9 cellular contexts compared by ENCODE assay signal in the genomic region with DNA sequence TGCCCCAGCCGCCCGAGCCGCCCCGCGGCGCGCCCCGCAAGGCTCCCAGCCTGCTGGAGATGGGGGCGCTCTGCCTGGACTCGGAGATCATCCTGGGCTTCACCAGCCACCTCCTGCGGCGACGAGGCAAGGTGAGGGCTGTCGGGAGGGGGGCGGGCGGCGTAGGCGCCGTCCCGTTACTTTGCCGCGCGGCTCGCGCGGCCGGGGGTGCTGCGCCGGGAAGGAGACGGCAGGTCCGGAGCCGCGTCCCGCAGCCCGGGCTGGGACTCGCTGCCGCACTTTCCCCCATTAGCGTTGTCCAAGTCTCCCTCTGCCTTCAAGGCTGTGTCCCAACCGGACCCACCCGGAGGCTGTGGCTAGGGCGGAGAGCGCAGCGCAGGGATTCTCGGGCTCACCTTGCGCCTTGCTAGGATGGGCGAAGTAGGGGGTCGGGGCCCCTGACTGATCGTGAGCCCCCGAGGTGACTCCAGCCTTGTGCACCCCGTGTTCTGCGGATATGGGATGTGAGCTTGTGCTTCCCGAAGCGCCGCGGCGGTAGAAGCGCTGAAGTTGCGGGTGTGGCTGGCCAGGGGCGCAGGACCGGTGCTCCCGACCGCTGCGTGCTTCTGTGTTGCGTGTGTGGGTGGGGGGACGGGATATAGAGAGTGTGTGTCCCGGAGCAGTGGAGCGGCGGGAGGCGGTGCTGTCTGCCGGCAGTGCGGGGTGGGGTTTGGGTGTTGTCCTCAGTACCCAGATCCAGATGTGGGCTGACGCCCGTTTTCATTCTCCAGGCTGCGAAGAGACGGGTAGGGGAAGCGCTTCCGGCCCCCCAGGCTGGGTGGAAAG. TPM values are rescaled to one million over a fixed set of nuclear protein-coding genes. Genes with fewer than 3 reads are reported as not detected.
DNase-seq lines count a peak whose midpoint lies in the region; ATAC-seq, FAIRE-seq and TF ChIP-seq lines count a peak whose summit lies in the region.
"Had no signal": no experiment of that assay in that cellular context is flagged by ENCODE, and none has a peak within 500 bp of the region (broad histone marks: within the 10 kb centered on the region; RNA-seq: fewer than 3 reads in every experiment).

No MANE protein-coding gene starts in this region.

- in situ Hi-C loops in mammary epithelial cell (cut with MboI; ENCODE audit: low sequenced_read_pairs in 2 of 2), result loop anchor here (5.0 to 25.0 kb wide), 4 partner anchors 426 to 508 kb away; no protein-coding TSS in a partner anchor

- H3K9me3 Mint-ChIP-seq in MCF 10A (ENCODE audit: unreplicated experiment), result no peaks in the 10 kb centered on the region
- peaks cover 0 to 15% (median under 1%) of the 10 kb centered on the region in 5 experiments for H3K9me3 Mint-ChIP-seq in brain

- H3K4me2 ChIP-seq in mammary epithelial cell (ENCODE audit: insufficient read depth, low read depth, low read length), result no peak overlapping the region

- BruUV-seq in MCF 10A (replicated peaks; lab: Mats Ljungman, UMichigan), result no TSS peak
- no TSS peak for BruUV-seq in mammary epithelial cell (replicated peaks; lab: Mats Ljungman, UMichigan)

- no peak overlapping the region for H2AFZ ChIP-seq in mammary epithelial cell (ENCODE audit: low read depth, low read length)

- FAIRE-seq in urothelium cell line (lab: Jason Lieb, UNC), result no peak

- H3K79me2 ChIP-seq in mammary epithelial cell (ENCODE audit: insufficient read depth, low read length), result no peaks in the 10 kb centered on the region

- H3K36me3 ChIP-seq in mammary epithelial cell (ENCODE audit: insufficient read depth, low read length) (no peaks in the 10 kb centered on the region), mesodermal cell (ENCODE audit: control insufficient read depth, insufficient read depth, low read length) (no peaks in the 10 kb centered on the region), urinary bladder (ENCODE audit: insufficient read depth) (no peaks in the 10 kb centered on the region)

- no peak overlapping the region for H3K4me3 ChIP-seq in mammary epithelial cell (replicated peaks in 1 of 3; ENCODE audit: insufficient read depth in 1 of 3, low read depth in 2 of 3, low read length in 3 of 3)
- peak overlapping the region; percentile 32 for H3K4me3 ChIP-seq in mesodermal cell (ENCODE audit: extremely low read depth, insufficient read depth, low read length, poor library complexity, severe bottlenecking)
- peak overlapping the region; percentile 3 for H3K4me3 ChIP-seq in urinary bladder (ENCODE audit: low read depth, low read length)

- dilution Hi-C loops in mammary epithelial cell (cut with HindIII; ENCODE audit: low sequenced_read_pairs), result no loop called here

- no peak overlapping the region for H3K9ac ChIP-seq in mammary epithelial cell (ENCODE audit: insufficient read depth, low read length)

- no peak for ATAC-seq in GM21526 (IDR thresholded peaks at IDR 0.05; ENCODE audit: low FRiP score, unreplicated experiment)

- H3K27me3 ChIP-seq in mammary epithelial cell (ENCODE audit: insufficient read depth, low read length), result peaks cover 37% of the 10 kb centered on the region

- TF ChIP-seq CTCF in MCF 10A (IDR thresholded peaks at IDR 0.05; ENCODE audit: unreplicated experiment) (no peak), mammary epithelial cell (conservative IDR thresholded peaks at IDR 0.05 in 1 of 2, IDR thresholded peaks at IDR 0.05 in 1 of 2; ENCODE audit: extremely low read depth in 1 of 2, insufficient read depth in 1 of 2, low read depth in 1 of 2, low read length in 2 of 2) (no peak), brain (conservative IDR thresholded peaks at IDR 0.05) (no peak)

- CTCF ChIA-PET in MCF 10A (lab: Yijun Ruan, JAX), result interaction anchor here (0.7 to 1.9 kb wide), 3 partner anchors 424 to 431 kb away, joined by 4 to 39 read pairs (median 4); no protein-coding TSS in a partner anchor
- CTCF ChIA-PET in mammary epithelial cell (lab: Charles Lee; ENCODE audit: low non-redundant PET), result no interaction called here

- no peaks in the 10 kb centered on the region for H3K9me3 ChIP-seq in mammary epithelial cell (replicated peaks; ENCODE audit: insufficient read depth, low read length)
- H3K9me3 ChIP-seq in mesodermal cell (ENCODE audit: control insufficient read depth, low read length), result no peaks in the 10 kb centered on the region

- POLR2A ChIA-PET in MCF 10A (lab: Yijun Ruan, JAX), result no interaction called here

- WGBS in mammary epithelial cell (ENCODE audit: low coverage, missing lambda C conversion rate), result 7% methylated on average over 17 of the region's 77 CpGs
- 2 to 4% methylated on average over 65 to 71 of the region's 77 CpGs for WGBS in mesodermal cell (ENCODE audit: insufficient coverage in 2 of 2), 2 experiments
- 2% methylated on average over 76 of the region's 77 CpGs for WGBS in urinary bladder

- peaks cover 12% of the 10 kb centered on the region for H3K4me1 ChIP-seq in mammary epithelial cell (ENCODE audit: insufficient read depth, low read length)
- peaks cover 14% of the 10 kb centered on the region for H3K4me1 ChIP-seq in mesodermal cell (ENCODE audit: control insufficient read depth, insufficient read depth, low read length, poor library complexity, severe bottlenecking)
- peaks cover 1% of the 10 kb centered on the region for H3K4me1 ChIP-seq in urinary bladder (ENCODE audit: insufficient read depth)

- peaks cover 4% of the 10 kb centered on the region for H4K20me1 ChIP-seq in mammary epithelial cell (ENCODE audit: insufficient read depth, low read length)

- H3K27ac ChIP-seq in mammary epithelial cell (ENCODE audit: insufficient read depth, low read depth, low read length), result no peak overlapping the region
- no peak overlapping the region for H3K27ac ChIP-seq in mesodermal cell (ENCODE audit: low read depth, low read length, severe bottlenecking)
- no peak overlapping the region for H3K27ac ChIP-seq in urinary bladder (ENCODE audit: low read depth)

- H3K27me3 Mint-ChIP-seq in MCF 10A (ENCODE audit: insufficient read depth, unreplicated experiment) (peaks cover 54% of the 10 kb centered on the region), brain (peaks cover 58% of the 10 kb centered on the region)

- H3K4me1 Mint-ChIP-seq in MCF 10A (ENCODE audit: insufficient read depth, unreplicated experiment) (no peaks in the 10 kb centered on the region), brain (peaks cover 33% of the 10 kb centered on the region)

- intact Hi-C loops in MCF 10A (cut with micrococcal nuclease) (loop anchor here (1.0 kb wide), 2 partner anchors 428 to 504 kb away; no protein-coding TSS in a partner anchor), mammary epithelial cell (cut with micrococcal nuclease) (loop anchor here (1.0 kb wide), 2 partner anchors 428 to 504 kb away; no protein-coding TSS in a partner anchor)

- DNase-seq in MCF 10A (ENCODE audit: unreplicated experiment) (no peak), mammary epithelial cell (no peak), NCI-H146 (lab: John Stamatoyannopoulos, UW) (no peak), urothelium cell line (ENCODE audit: low spot score) (no peak)
- DNase-seq: amniotic stem cell had no signal

- H3K36me3 Mint-ChIP-seq in MCF 10A (ENCODE audit: insufficient read depth, unreplicated experiment), result no peaks in the 10 kb centered on the region
- no peaks in the 10 kb centered on the region for H3K36me3 Mint-ChIP-seq in brain

- H3K4me3 Mint-ChIP-seq in MCF 10A (ENCODE audit: unreplicated experiment), result peak overlapping the region; percentile 43
- peak overlapping the region; percentile 86 to 92 (median 89) for H3K4me3 Mint-ChIP-seq in brain

- H3K27ac Mint-ChIP-seq in MCF 10A (ENCODE audit: low read depth, unreplicated experiment) (no peak overlapping the region), brain (peak overlapping the region in 4 of 5 experiments; percentile 68 to 95 (median 82))

RNA-seq across cellular contexts. Expression of gene KIF26A, which starts 1.7 kb away (rescaled TPM):
- total RNA-seq in MCF 10A (2022) (0.26 and 0.39 TPM in 2 replicates), mammary epithelial cell (under 1 TPM; 0.19 to 0.67 TPM), urinary bladder (8.5 TPM)
- polyA plus RNA-seq in mammary epithelial cell (0.02 TPM), brain (ENCODE audit: insufficient read depth, low read depth, low replicate concordance) (15.3 TPM), urinary bladder (5.7 TPM)
- polyA minus RNA-seq in mammary epithelial cell, result not detected
- 24.4 TPM for polyA plus RNA-seq in mesodermal cell (2013, experiment 1 of 2)
- 20.3 TPM for polyA plus RNA-seq in mesodermal cell (2013, experiment 2 of 2)

RNA-seq across cellular contexts. Expression of gene ASPG, which starts 51.2 kb away (rescaled TPM):
- 0.05 and 0.12 TPM in 2 replicates for total RNA-seq in MCF 10A (2022)
- under 1 TPM in 1 of 2 donors, not detected in 1; 0.09 TPM for total RNA-seq in mammary epithelial cell
- polyA plus RNA-seq in mammary epithelial cell, result not detected
- not detected for polyA minus RNA-seq in mammary epithelial cell
- not detected for polyA plus RNA-seq in brain (ENCODE audit: insufficient read depth, low read depth, low replicate concordance)
- 1.0 TPM for polyA plus RNA-seq in mesodermal cell (2013, experiment 1 of 2)
- 1.3 TPM for polyA plus RNA-seq in mesodermal cell (2013, experiment 2 of 2)
- 2.2 TPM for total RNA-seq in urinary bladder
- polyA plus RNA-seq in urinary bladder, result 2.7 TPM

Comparison
In these comparisons a context has a peak if more than half of its experiments do, and no peak if none do; other contexts are left out.
1. H3K4me3 ChIP-seq: peak in mesodermal cell (single experiment) and urinary bladder (single experiment); none in mammary epithelial cell (0 of 3).